In the genomic region with DNA sequence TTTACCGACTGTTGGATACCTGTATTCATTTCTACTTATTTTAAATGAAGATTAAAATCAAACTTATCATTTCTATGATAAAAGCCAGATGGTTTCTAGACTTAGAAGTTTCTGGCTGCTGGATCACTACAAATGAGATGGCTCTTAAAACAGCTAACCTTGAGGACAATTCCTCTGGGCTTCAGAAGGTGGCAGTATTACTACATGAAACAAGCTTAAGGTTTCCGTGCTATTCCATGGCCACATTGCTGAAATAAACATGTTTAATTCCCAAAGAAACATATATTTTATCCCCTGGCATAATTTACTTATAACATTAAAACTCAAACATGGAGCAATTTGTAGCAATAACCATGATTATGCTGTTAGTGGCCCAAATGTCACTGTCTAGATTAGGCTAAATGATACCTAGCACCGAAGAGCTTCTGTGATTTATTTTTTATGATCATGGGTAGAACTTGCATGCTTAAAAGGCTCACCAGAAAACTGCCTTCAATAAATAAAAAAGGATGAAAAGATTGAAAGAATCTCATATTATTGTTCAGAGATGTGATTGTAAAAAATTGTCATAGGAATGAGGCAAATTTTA, we compare ENCODE assay signal across 9 cellular contexts.
DNase-seq lines count a peak whose midpoint lies in the region; ATAC-seq and TF ChIP-seq lines count a peak whose summit lies in the region.
"Had no signal": no experiment of that assay in that cellular context is flagged by ENCODE, and none has a peak within 500 bp of the region (broad histone marks: within the 10 kb centered on the region; RNA-seq: fewer than 3 reads in every experiment).

No MANE protein-coding gene starts in this region.

- H4K20me1 ChIP-seq in hepatocyte (ENCODE audit: insufficient read depth, poor library complexity, severe bottlenecking) = no peaks in the 10 kb centered on the region

- no peaks in the 10 kb centered on the region for H3K9me3 ChIP-seq in breast epithelium
- no peaks in the 10 kb centered on the region for H3K9me3 ChIP-seq in WERI-Rb-1 (ENCODE audit: severe bottlenecking)
- H3K9me3 ChIP-seq in hepatocyte (ENCODE audit: low read depth) = no peaks in the 10 kb centered on the region
- H3K9me3 ChIP-seq in thoracic aorta = no peaks in the 10 kb centered on the region

- POLR2A ChIA-PET in MCF 10A (lab: Yijun Ruan, JAX) = interaction anchor here (0.5 to 2.1 kb wide), 8 partner anchors 20 to 308 kb away, joined by 3 to 10 read pairs (median 3); partner anchors contain the start of gene DPH6

- BruUV-seq in MCF 10A (replicated peaks; lab: Mats Ljungman, UMichigan) = no TSS peak

- DNase-seq in MCF 10A (ENCODE audit: unreplicated experiment) (peak; percentile 61), breast epithelium (ENCODE audit: low spot score in 2 of 2) (no peak), LoVo (ENCODE audit: low spot score) (peak; percentile 68), WERI-Rb-1 (peak; percentile 12), hepatocyte (ENCODE audit: low spot score) (peak; percentile 75), thoracic aorta (ENCODE audit: low spot score) (no peak)
- no peak for DNase-seq in stimulated activated naive B cell treated with anti-CD40 and anti-IgM and Interleukin-4, amounts not matched to agents 10 μg/mL and 1 μg/mL and 100 μg/mL, for 72 hours
- no peak for DNase-seq in effector CD8-positive, alpha-beta T cell (lab: John Stamatoyannopoulos, UW)

- H3K27me3 ChIP-seq in breast epithelium (no peaks in the 10 kb centered on the region), WERI-Rb-1 (ENCODE audit: insufficient read depth, low read depth, severe bottlenecking) (no peaks in the 10 kb centered on the region), hepatocyte (no peaks in the 10 kb centered on the region), thoracic aorta (replicated peaks; ENCODE audit: insufficient read depth) (no peaks in the 10 kb centered on the region)

- H3K27ac Mint-ChIP-seq in MCF 10A (ENCODE audit: low read depth, unreplicated experiment) = no peak overlapping the region
- H3K27ac Mint-ChIP-seq in stimulated activated naive B cell treated with anti-CD40 and anti-IgM and Interleukin-4, amounts not matched to agents 10 μg/mL and 1 μg/mL and 100 μg/mL, for 72 hours = no peak overlapping the region
- H3K27ac Mint-ChIP-seq: dendritic cell treated with granulocyte-macrophage colony-stimulating factor and Interleukin-4, amounts not matched to agents 40 ng/mL and 50 ng/mL, for 4 days had no signal

- H3K27ac ChIP-seq in breast epithelium = no peak overlapping the region
- no peak overlapping the region for H3K27ac ChIP-seq in WERI-Rb-1
- no peak overlapping the region for H3K27ac ChIP-seq in hepatocyte
- H3K27ac ChIP-seq in thoracic aorta = no peak overlapping the region

- intact Hi-C loops in MCF 10A (cut with micrococcal nuclease) (loop anchor here (1.0 to 10.0 kb wide), 5 partner anchors 155 to 1846 kb away; no protein-coding TSS in a partner anchor), breast epithelium (cut with DNase I; ENCODE audit: low total_unique reads) (no loop called here)

- H3K4me1 ChIP-seq in breast epithelium (no peaks in the 10 kb centered on the region), hepatocyte (ENCODE audit: insufficient read depth) (peaks cover 16% of the 10 kb centered on the region), thoracic aorta (ENCODE audit: control insufficient read depth in 1 of 2, low read depth in 2 of 2) (peaks cover 3 to 4% of the 10 kb centered on the region in 2 donors)

- H3K4me3 ChIP-seq in breast epithelium (no peak overlapping the region), WERI-Rb-1 (ENCODE audit: low read depth, low read length) (no peak overlapping the region), hepatocyte (no peak overlapping the region), thoracic aorta (no peak overlapping the region)

- TF ChIP-seq CTCF in MCF 10A (IDR thresholded peaks at IDR 0.05; ENCODE audit: unreplicated experiment) (peak; percentile 64), breast epithelium (IDR thresholded peaks at IDR 0.05) (peak in 1 of 3 donors; percentile 72), WERI-Rb-1 (IDR thresholded peaks at IDR 0.05; ENCODE audit: low read depth, low read length) (peak; percentile 59), hepatocyte (IDR thresholded peaks at IDR 0.05; ENCODE audit: poor library complexity) (peak; percentile 86), thoracic aorta (IDR thresholded peaks at IDR 0.05) (peak; percentile 71)

- H3K79me2 ChIP-seq in hepatocyte = no peaks in the 10 kb centered on the region

- no peak overlapping the region for H2AFZ ChIP-seq in hepatocyte

- no peaks in the 10 kb centered on the region for H3K36me3 Mint-ChIP-seq in MCF 10A (ENCODE audit: insufficient read depth, unreplicated experiment)
- H3K36me3 Mint-ChIP-seq in stimulated activated naive B cell treated with anti-CD40 and anti-IgM and Interleukin-4, amounts not matched to agents 10 μg/mL and 1 μg/mL and 100 μg/mL, for 72 hours = no peaks in the 10 kb centered on the region

- TF ChIP-seq POLR2A in breast epithelium (IDR thresholded peaks at IDR 0.05) = no peak

- H3K36me3 ChIP-seq in breast epithelium = no peaks in the 10 kb centered on the region
- no peaks in the 10 kb centered on the region for H3K36me3 ChIP-seq in WERI-Rb-1
- no peaks in the 10 kb centered on the region for H3K36me3 ChIP-seq in hepatocyte (replicated peaks; ENCODE audit: insufficient read depth, low read depth)
- H3K36me3 ChIP-seq in thoracic aorta = no peaks in the 10 kb centered on the region

- no peaks in the 10 kb centered on the region for H3K9me3 Mint-ChIP-seq in MCF 10A (ENCODE audit: unreplicated experiment)
- no peaks in the 10 kb centered on the region for H3K9me3 Mint-ChIP-seq in stimulated activated naive B cell treated with anti-CD40 and anti-IgM and Interleukin-4, amounts not matched to agents 10 μg/mL and 1 μg/mL and 100 μg/mL, for 72 hours
- H3K9me3 Mint-ChIP-seq: dendritic cell treated with granulocyte-macrophage colony-stimulating factor and Interleukin-4, amounts not matched to agents 40 ng/mL and 50 ng/mL, for 4 days had no signal

- ATAC-seq in thoracic aorta (ENCODE audit: insufficient number of reproducible peaks, low FRiP score, low read depth) = no peak
- ATAC-seq in stimulated activated naive B cell treated with anti-CD40 and anti-IgM and Interleukin-4, amounts not matched to agents 10 μg/mL and 1 μg/mL and 100 μg/mL, for 72 hours (replicated peaks) = no peak

- no peaks in the 10 kb centered on the region for H3K9me2 ChIP-seq in hepatocyte (replicated peaks; ENCODE audit: insufficient read depth)

- 23% methylated on average over 3 of the region's 3 CpGs for WGBS in hepatocyte (ENCODE audit: low lambda C conversion rate, missing lambda C conversion rate)

- CTCF ChIA-PET in MCF 10A (lab: Yijun Ruan, JAX) = interaction anchor here (0.6 to 10.0 kb wide), 29 partner anchors 9 to 1351 kb away, joined by 3 to 240 read pairs (median 4); no protein-coding TSS in a partner anchor

- no peak overlapping the region for H3K4me3 Mint-ChIP-seq in MCF 10A (ENCODE audit: unreplicated experiment)
- H3K4me3 Mint-ChIP-seq in stimulated activated naive B cell treated with anti-CD40 and anti-IgM and Interleukin-4, amounts not matched to agents 10 μg/mL and 1 μg/mL and 100 μg/mL, for 72 hours = no peak overlapping the region
- H3K4me3 Mint-ChIP-seq: dendritic cell treated with granulocyte-macrophage colony-stimulating factor and Interleukin-4, amounts not matched to agents 40 ng/mL and 50 ng/mL, for 4 days had no signal

- no peak overlapping the region for H3K4me2 ChIP-seq in hepatocyte

- H3K27me3 Mint-ChIP-seq in MCF 10A (ENCODE audit: insufficient read depth, unreplicated experiment) = no peaks in the 10 kb centered on the region
- no peaks in the 10 kb centered on the region for H3K27me3 Mint-ChIP-seq in stimulated activated naive B cell treated with anti-CD40 and anti-IgM and Interleukin-4, amounts not matched to agents 10 μg/mL and 1 μg/mL and 100 μg/mL, for 72 hours
- H3K27me3 Mint-ChIP-seq: dendritic cell treated with granulocyte-macrophage colony-stimulating factor and Interleukin-4, amounts not matched to agents 40 ng/mL and 50 ng/mL, for 4 days had no signal

- peaks cover 11% of the 10 kb centered on the region for H3K4me1 Mint-ChIP-seq in MCF 10A (ENCODE audit: insufficient read depth, unreplicated experiment)
- H3K4me1 Mint-ChIP-seq in stimulated activated naive B cell treated with anti-CD40 and anti-IgM and Interleukin-4, amounts not matched to agents 10 μg/mL and 1 μg/mL and 100 μg/mL, for 72 hours = no peaks in the 10 kb centered on the region

Comparison
In these comparisons a context has a peak if more than half of its experiments do, and no peak if none do; other contexts are left out.
1. DNase-seq: peak in MCF 10A (single experiment), LoVo (single experiment), WERI-Rb-1 (single experiment) and hepatocyte (single experiment); none in breast epithelium (0 of 2), thoracic aorta (single experiment), stimulated activated naive B cell treated with anti-CD40 and anti-IgM and Interleukin-4, amounts not matched to agents 10 μg/mL and 1 μg/mL and 100 μg/mL, for 72 hours (single experiment) and effector CD8-positive, alpha-beta T cell (single experiment).